ENCODE assay signal across 8 cellular contexts in the genomic region with DNA sequence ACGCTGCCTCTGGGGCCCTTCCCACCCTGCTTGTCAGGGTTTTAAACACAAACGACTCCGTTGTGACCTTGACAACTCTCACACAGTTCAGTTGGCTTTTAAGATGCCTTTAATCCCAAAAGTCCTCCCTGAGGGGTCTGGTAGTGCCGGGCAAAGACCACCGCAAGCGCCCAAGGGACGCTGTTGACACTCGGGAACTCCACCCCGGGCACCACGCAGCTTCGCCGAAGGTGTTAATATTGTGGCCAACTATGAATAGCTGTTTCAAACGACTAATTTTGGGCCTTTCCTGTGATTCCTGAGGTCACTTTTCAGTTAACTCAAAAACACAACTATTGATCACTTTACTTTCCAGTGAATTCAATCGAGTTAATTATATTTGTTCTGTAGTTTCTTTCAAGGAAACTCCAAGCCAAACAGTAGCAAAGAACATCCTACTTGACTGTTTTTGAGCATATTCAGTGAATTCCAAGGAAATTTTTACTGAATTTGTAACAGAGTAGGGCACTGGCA. TPM values are rescaled to one million over a fixed set of nuclear protein-coding genes. Genes with fewer than 3 reads are reported as not detected.
DNase-seq lines count a peak whose midpoint lies in the region; ATAC-seq and TF ChIP-seq lines count a peak whose summit lies in the region.

No MANE protein-coding gene starts in this region.

- 8% methylated on average over 13 to 14 of the region's 14 CpGs for WGBS in endodermal cell (ENCODE audit: insufficient coverage in 1 of 2, insufficient read length in 1 of 2), 2 experiments

- TF ChIP-seq CTCF in OCI-LY1 (IDR thresholded peaks at IDR 0.05; ENCODE audit: low read length) (no peak), endodermal cell (conservative IDR thresholded peaks at IDR 0.05) (no peak), neural cell (IDR thresholded peaks at IDR 0.05; ENCODE audit: poor library complexity, severe bottlenecking) (no peak)

- H3K9me3 ChIP-seq in BLaER1 treated with 17β-estradiol and CSF1 and Interleukin-3, amounts not matched to agents 10 nM and 100 nM (replicated peaks in 1 of 11) = no peaks in the 10 kb centered on the region
- H3K9me3 ChIP-seq in OCI-LY1 (ENCODE audit: low read length) (no peaks in the 10 kb centered on the region), endodermal cell (ENCODE audit: control insufficient read depth, low read length) (no peaks in the 10 kb centered on the region), neural cell (ENCODE audit: low read length) (no peaks in the 10 kb centered on the region)

- no peaks in the 10 kb centered on the region for H3K9me2 ChIP-seq in OCI-LY1 (ENCODE audit: low read depth, low read length)
- H3K9me2 ChIP-seq in neural cell (ENCODE audit: insufficient read depth, low read length) = no peaks in the 10 kb centered on the region

- H4K20me1 ChIP-seq in BLaER1 treated with 17β-estradiol and CSF1 and Interleukin-3, amounts not matched to agents 10 nM and 100 nM = peaks cover 5 to 27% (median 19%) of the 10 kb centered on the region in 11 experiments; a peak in 18 of 22 replicates
- H4K20me1 ChIP-seq in OCI-LY1 (ENCODE audit: insufficient read depth, low read length) (no peaks in the 10 kb centered on the region), neural cell (ENCODE audit: insufficient read depth) (no peaks in the 10 kb centered on the region)

- H3K9ac ChIP-seq in BLaER1 treated with 17β-estradiol and CSF1 and Interleukin-3, amounts not matched to agents 10 nM and 100 nM = peak overlapping the region; percentile 92 to 98 (median 96)
- peak overlapping the region; percentile 77 for H3K9ac ChIP-seq in OCI-LY1 (ENCODE audit: low read length)
- peak overlapping the region; percentile 88 for H3K9ac ChIP-seq in endodermal cell (ENCODE audit: extremely low read depth, low read length, poor library complexity, severe bottlenecking)
- H3K9ac ChIP-seq in neural cell (ENCODE audit: low read length) = peak overlapping the region; percentile 95

- H3K27ac Mint-ChIP-seq in endodermal cell = peak overlapping the region; percentile 89

- H3K27me3 ChIP-seq in BLaER1 treated with 17β-estradiol and CSF1 and Interleukin-3, amounts not matched to agents 10 nM and 100 nM = no peaks in the 10 kb centered on the region
- H3K27me3 ChIP-seq in OCI-LY1 (ENCODE audit: insufficient read depth, low read length) = no peaks in the 10 kb centered on the region; the same call in 1 of the 2 replicates
- H3K27me3 ChIP-seq in endodermal cell (ENCODE audit: control insufficient read depth, insufficient read depth, low read length, poor library complexity, severe bottlenecking) = no peaks in the 10 kb centered on the region
- H3K27me3 ChIP-seq in neural cell (ENCODE audit: insufficient read depth, low read depth, low read length) = no peaks in the 10 kb centered on the region

- H3K79me2 ChIP-seq in OCI-LY1 (ENCODE audit: insufficient read depth, low read length) (no peaks in the 10 kb centered on the region), neural cell (replicated peaks; ENCODE audit: insufficient read depth, low read length) (peaks cover 22% of the 10 kb centered on the region)

- H3K9me3 Mint-ChIP-seq in endodermal cell = no peaks in the 10 kb centered on the region

- H3F3A ChIP-seq in OCI-LY1 (ENCODE audit: insufficient read depth, low read length) = no peaks in the 10 kb centered on the region
- H3F3A ChIP-seq in neural cell (ENCODE audit: insufficient read depth, low read length, poor library complexity, severe bottlenecking) = peaks cover 3% of the 10 kb centered on the region

- peaks cover 0 to 17% (median 6%) of the 10 kb centered on the region in 11 experiments; a peak in 7 of 22 replicates for H3K36me3 ChIP-seq in BLaER1 treated with 17β-estradiol and CSF1 and Interleukin-3, amounts not matched to agents 10 nM and 100 nM
- H3K36me3 ChIP-seq in OCI-LY1 (ENCODE audit: insufficient read depth, low read length) = no peaks in the 10 kb centered on the region
- no peaks in the 10 kb centered on the region for H3K36me3 ChIP-seq in endodermal cell (ENCODE audit: control insufficient read depth, insufficient read depth, low read length)
- H3K36me3 ChIP-seq in neural cell (ENCODE audit: insufficient read depth, low read length) = no peaks in the 10 kb centered on the region

- TF ChIP-seq RAD21 in neural cell (conservative IDR thresholded peaks at IDR 0.05) = no peak

- DNase-seq in endodermal cell (no peak), amygdala (lab: John Stamatoyannopoulos, UW) (no peak), ACHN (no peak), DMS 273 (lab: John Stamatoyannopoulos, UW; ENCODE audit: unreplicated experiment) (no peak)

- peaks cover 2% of the 10 kb centered on the region for H3K27me3 Mint-ChIP-seq in endodermal cell (ENCODE audit: insufficient read depth)

- peaks cover 32 to 49% (median 40%) of the 10 kb centered on the region in 10 experiments for H3K4me1 ChIP-seq in BLaER1 treated with 17β-estradiol and CSF1 and Interleukin-3, amounts not matched to agents 10 nM and 100 nM
- H3K4me1 ChIP-seq in OCI-LY1 (ENCODE audit: insufficient read depth, low read length, severe bottlenecking) = peaks cover 17% of the 10 kb centered on the region
- H3K4me1 ChIP-seq in endodermal cell (ENCODE audit: control insufficient read depth, insufficient read depth, low read length) = peaks cover 2% of the 10 kb centered on the region

- H3K27ac ChIP-seq in BLaER1 treated with 17β-estradiol and CSF1 and Interleukin-3, amounts not matched to agents 10 nM and 100 nM = peak overlapping the region; percentile 89 to 99 (median 96)
- H3K27ac ChIP-seq in OCI-LY1 (ENCODE audit: low read depth, low read length, poor library complexity, severe bottlenecking) (no peak overlapping the region), endodermal cell (ENCODE audit: low read depth, low read length) (peak overlapping the region; percentile 90), neural cell (ENCODE audit: low read length) (peak overlapping the region; percentile 89)

- in situ Hi-C loops in ACHN (cut with HindIII; ENCODE audit: low pct_ligation_motif_present, low pct_unique_long_range_greater_than_20kb, low sequenced_read_pairs) = no loop called here

- H3K4me1 Mint-ChIP-seq in endodermal cell = peaks cover 19% of the 10 kb centered on the region

- TF ChIP-seq EP300 in neural cell (conservative IDR thresholded peaks at IDR 0.05; ENCODE audit: poor library complexity, severe bottlenecking) = no peak

- peak overlapping the region; percentile 65 for H3K4me3 Mint-ChIP-seq in endodermal cell

- H3K4me2 ChIP-seq in BLaER1 treated with 17β-estradiol and CSF1 and Interleukin-3, amounts not matched to agents 10 nM and 100 nM = peak overlapping the region; percentile 86 to 97 (median 94)
- H3K4me2 ChIP-seq in OCI-LY1 (ENCODE audit: low read length) (peak overlapping the region; percentile 71), neural cell (ENCODE audit: low read length) (peak overlapping the region; percentile 62)

- ATAC-seq in HG03460 (IDR thresholded peaks at IDR 0.05; ENCODE audit: unreplicated experiment) = no peak

- H2AFZ ChIP-seq in OCI-LY1 (ENCODE audit: low read length) (no peak overlapping the region), neural cell (ENCODE audit: low read depth, low read length) (peak overlapping the region; percentile 94)

- H3K4me3 ChIP-seq in BLaER1 treated with 17β-estradiol and CSF1 and Interleukin-3, amounts not matched to agents 10 nM and 100 nM = peak overlapping the region; percentile 81 to 97 (median 94)
- peak overlapping the region; percentile 69 for H3K4me3 ChIP-seq in OCI-LY1 (ENCODE audit: low read depth, low read length, poor library complexity, severe bottlenecking)
- peak overlapping the region; percentile 86 for H3K4me3 ChIP-seq in endodermal cell (ENCODE audit: low read length)
- peak overlapping the region; percentile 99 for H3K4me3 ChIP-seq in neural cell (ENCODE audit: low read length)

- H3K36me3 Mint-ChIP-seq in endodermal cell (ENCODE audit: low read depth) = no peaks in the 10 kb centered on the region

TF ChIP-seq in neural cell, 6 proteins besides CTCF, POLR2A, EP300 and RAD21:
- TF ChIP-seq, protein P1, sequence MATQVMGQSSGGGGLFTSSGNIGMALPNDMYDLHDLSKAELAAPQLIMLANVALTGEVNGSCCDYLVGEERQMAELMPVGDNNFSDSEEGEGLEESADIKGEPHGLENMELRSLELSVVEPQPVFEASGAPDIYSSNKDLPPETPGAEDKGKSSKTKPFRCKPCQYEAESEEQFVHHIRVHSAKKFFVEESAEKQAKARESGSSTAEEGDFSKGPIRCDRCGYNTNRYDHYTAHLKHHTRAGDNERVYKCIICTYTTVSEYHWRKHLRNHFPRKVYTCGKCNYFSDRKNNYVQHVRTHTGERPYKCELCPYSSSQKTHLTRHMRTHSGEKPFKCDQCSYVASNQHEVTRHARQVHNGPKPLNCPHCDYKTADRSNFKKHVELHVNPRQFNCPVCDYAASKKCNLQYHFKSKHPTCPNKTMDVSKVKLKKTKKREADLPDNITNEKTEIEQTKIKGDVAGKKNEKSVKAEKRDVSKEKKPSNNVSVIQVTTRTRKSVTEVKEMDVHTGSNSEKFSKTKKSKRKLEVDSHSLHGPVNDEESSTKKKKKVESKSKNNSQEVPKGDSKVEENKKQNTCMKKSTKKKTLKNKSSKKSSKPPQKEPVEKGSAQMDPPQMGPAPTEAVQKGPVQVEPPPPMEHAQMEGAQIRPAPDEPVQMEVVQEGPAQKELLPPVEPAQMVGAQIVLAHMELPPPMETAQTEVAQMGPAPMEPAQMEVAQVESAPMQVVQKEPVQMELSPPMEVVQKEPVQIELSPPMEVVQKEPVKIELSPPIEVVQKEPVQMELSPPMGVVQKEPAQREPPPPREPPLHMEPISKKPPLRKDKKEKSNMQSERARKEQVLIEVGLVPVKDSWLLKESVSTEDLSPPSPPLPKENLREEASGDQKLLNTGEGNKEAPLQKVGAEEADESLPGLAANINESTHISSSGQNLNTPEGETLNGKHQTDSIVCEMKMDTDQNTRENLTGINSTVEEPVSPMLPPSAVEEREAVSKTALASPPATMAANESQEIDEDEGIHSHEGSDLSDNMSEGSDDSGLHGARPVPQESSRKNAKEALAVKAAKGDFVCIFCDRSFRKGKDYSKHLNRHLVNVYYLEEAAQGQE (IDR thresholded peaks at IDR 0.05; ENCODE audit: borderline replicate concordance) = no peak
- TF ChIP-seq MXI1 (conservative IDR thresholded peaks at IDR 0.05; ENCODE audit: poor library complexity, severe bottlenecking) = no peak
- TF ChIP-seq POLR2AphosphoS5 (IDR thresholded peaks at IDR 0.05) = no peak
- no peak for TF ChIP-seq SMC3 (conservative IDR thresholded peaks at IDR 0.05; ENCODE audit: poor library complexity)
- TF ChIP-seq TAF1 (IDR thresholded peaks at IDR 0.05; ENCODE audit: low read depth) = no peak
- no peak for TF ChIP-seq EZH2 (IDR thresholded peaks at IDR 0.05; ENCODE audit: borderline replicate concordance, insufficient read depth, low read length, poor library complexity, severe bottlenecking)

RNA-seq across cellular contexts. Expression of a gene that starts 1.0 kb away (rescaled TPM):
- total RNA-seq in endodermal cell = 10 to 100 TPM; 30.7 to 36.9 TPM
- 25.1 TPM for polyA plus RNA-seq in endodermal cell (2013, experiment 1 of 2)
- polyA plus RNA-seq in endodermal cell (2013, experiment 2 of 2) = 23.1 TPM
- polyA plus RNA-seq in neural cell = 23.8 and 28.9 TPM in 2 replicates
- polyA minus RNA-seq in neural cell = 45.3 and 51.3 TPM in 2 replicates

RNA-seq across cellular contexts. Expression of a gene that starts 26.1 kb away (rescaled TPM):
- total RNA-seq in endodermal cell = 10 to 100 TPM; 18.5 to 24.2 TPM
- polyA plus RNA-seq in endodermal cell (2013, experiment 1 of 2) = 16.4 TPM
- polyA plus RNA-seq in endodermal cell (2013, experiment 2 of 2) = 14.0 TPM
- polyA plus RNA-seq in neural cell = 15.2 and 16.9 TPM in 2 replicates
- polyA minus RNA-seq in neural cell = 16.6 and 19.0 TPM in 2 replicates
